Comparison of ENCODE assay signal across 10 cellular contexts in the genomic region with DNA sequence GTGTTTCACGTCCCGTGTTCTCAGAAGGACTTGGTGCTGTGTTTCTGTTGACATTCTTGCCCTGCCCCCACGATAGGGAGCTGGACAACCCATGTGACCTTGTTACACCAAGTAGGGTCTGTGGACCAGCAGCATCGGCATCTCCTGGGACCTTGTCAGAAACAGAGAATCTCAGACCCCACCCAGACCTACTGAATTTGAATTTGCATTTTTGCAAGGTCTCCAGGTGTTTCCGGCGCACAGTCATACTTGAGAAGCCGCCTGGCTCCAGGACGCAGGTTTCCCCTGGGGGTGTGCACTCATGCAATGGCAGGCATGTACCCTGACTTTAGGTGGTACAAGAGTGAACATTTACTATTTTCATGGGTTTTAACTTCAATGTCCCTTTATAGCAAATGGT.
DNase-seq lines count a peak whose midpoint lies in the region; ATAC-seq and TF ChIP-seq lines count a peak whose summit lies in the region.
"Had no signal": no experiment of that assay in that cellular context is flagged by ENCODE, and none has a peak within 500 bp of the region (broad histone marks: within the 10 kb centered on the region; RNA-seq: fewer than 3 reads in every experiment).

No MANE protein-coding gene starts in this region.

- H3K36me3 ChIP-seq in tibial nerve (no peaks in the 10 kb centered on the region), A673 (ENCODE audit: insufficient read depth, low read length, poor library complexity, severe bottlenecking) (no peaks in the 10 kb centered on the region)

- CTCF ChIA-PET in A673 (lab: Charles Lee), result no interaction called here

- no peaks in the 10 kb centered on the region for H3K27me3 Mint-ChIP-seq in stimulated activated memory B cell treated with anti-CD40 and anti-IgM and Interleukin-4, amounts not matched to agents 10 μg/mL and 1 μg/mL and 100 μg/mL, for 72 hours

- POLR2A ChIA-PET in A673 (lab: Charles Lee; ENCODE audit: low non-redundant PET), result no interaction called here

- no peak for TF ChIP-seq EP300 in tibial nerve (IDR thresholded peaks at IDR 0.05)

- H3K27ac ChIP-seq in tibial nerve, result no peak overlapping the region
- no peak overlapping the region for H3K27ac ChIP-seq in A673 (ENCODE audit: low read depth, low read length, poor library complexity, severe bottlenecking)

- TF ChIP-seq POLR2A in tibial nerve (IDR thresholded peaks at IDR 0.05), result no peak

- no peaks in the 10 kb centered on the region for H3K36me3 Mint-ChIP-seq in stimulated activated memory B cell treated with anti-CD40 and anti-IgM and Interleukin-4, amounts not matched to agents 10 μg/mL and 1 μg/mL and 100 μg/mL, for 72 hours

- H3K9me3 Mint-ChIP-seq in stimulated activated memory B cell treated with anti-CD40 and anti-IgM and Interleukin-4, amounts not matched to agents 10 μg/mL and 1 μg/mL and 100 μg/mL, for 72 hours, result no peaks in the 10 kb centered on the region
- H3K9me3 Mint-ChIP-seq: activated CD4-positive, alpha-beta T cell treated with anti-CD3 and anti-CD28 coated beads, Interleukin-2, amount 10 ng/mL, durations not matched to agents 24 days and 14 days had no signal

- no peaks in the 10 kb centered on the region for H3K4me1 ChIP-seq in tibial nerve
- H3K4me1 ChIP-seq in A673 (ENCODE audit: insufficient read depth, low read length, poor library complexity, severe bottlenecking), result no peaks in the 10 kb centered on the region

- WGBS in tibial nerve, 2 donors, result 81 to 89% methylated on average over 8 of the region's 8 CpGs

- BruUV-seq in A673 (replicated peaks; lab: Mats Ljungman, UMichigan), result no TSS peak

- DNase-seq in NCI-H345 treated with DMSO at 0.1 percent for 48 hours (lab: John Stamatoyannopoulos, UW; ENCODE audit: unreplicated experiment), result no peak
- DNase-seq in DMS153 treated with DMSO at 0.1 percent for 48 hours (lab: John Stamatoyannopoulos, UW; ENCODE audit: unreplicated experiment), result no peak
- DNase-seq in tibial nerve (ENCODE audit: low spot score in 2 of 2), result no peak
- no peak for DNase-seq in A673 (ENCODE audit: low spot score)
- DNase-seq: activated CD4-positive, alpha-beta T cell treated with anti-CD3 and anti-CD28 coated beads, Interleukin-2, amount 10 ng/mL, durations not matched to agents 24 days and 14 days; amniotic stem cell had no signal

- H3K9me3 ChIP-seq in tibial nerve (peaks cover 0 to 8% (median 0%) of the 10 kb centered on the region in 4 donors), A673 (ENCODE audit: low read depth, low read length, poor library complexity, severe bottlenecking) (no peaks in the 10 kb centered on the region)

- H3K4me1 Mint-ChIP-seq in stimulated activated memory B cell treated with anti-CD40 and anti-IgM and Interleukin-4, amounts not matched to agents 10 μg/mL and 1 μg/mL and 100 μg/mL, for 72 hours, result peaks cover 55% of the 10 kb centered on the region
- H3K4me1 Mint-ChIP-seq: activated CD4-positive, alpha-beta T cell treated with anti-CD3 and anti-CD28 coated beads, Interleukin-2, amount 10 ng/mL, durations not matched to agents 24 days and 14 days had no signal

- peak overlapping the region; percentile 89 for H3K27ac Mint-ChIP-seq in stimulated activated memory B cell treated with anti-CD40 and anti-IgM and Interleukin-4, amounts not matched to agents 10 μg/mL and 1 μg/mL and 100 μg/mL, for 72 hours
- H3K27ac Mint-ChIP-seq: activated CD4-positive, alpha-beta T cell treated with anti-CD3 and anti-CD28 coated beads, Interleukin-2, amount 10 ng/mL, durations not matched to agents 24 days and 14 days had no signal

- TF ChIP-seq CTCF in tibial nerve (IDR thresholded peaks at IDR 0.05), result no peak
- no peak for TF ChIP-seq CTCF in A673 (conservative IDR thresholded peaks at IDR 0.05; ENCODE audit: low read depth, low read length)

- peak overlapping the region; percentile 65 for H3K4me3 Mint-ChIP-seq in stimulated activated memory B cell treated with anti-CD40 and anti-IgM and Interleukin-4, amounts not matched to agents 10 μg/mL and 1 μg/mL and 100 μg/mL, for 72 hours
- H3K4me3 Mint-ChIP-seq: activated CD4-positive, alpha-beta T cell treated with anti-CD3 and anti-CD28 coated beads, Interleukin-2, amount 10 ng/mL, durations not matched to agents 24 days and 14 days had no signal

- H3K27me3 ChIP-seq in tibial nerve (peaks cover 0 to 10% of the 10 kb centered on the region in 2 donors), A673 (replicated peaks; ENCODE audit: insufficient read depth, low read depth, low read length, poor library complexity) (peaks cover 16% of the 10 kb centered on the region)

- H3K4me3 ChIP-seq in tibial nerve (no peak overlapping the region), A673 (ENCODE audit: low read depth, low read length, poor library complexity, severe bottlenecking) (no peak overlapping the region)

- intact Hi-C loops in A673 (cut with micrococcal nuclease; ENCODE audit: unreplicated experiment), result no loop called here

- ATAC-seq in GM19043 (IDR thresholded peaks at IDR 0.05; ENCODE audit: low read depth, unreplicated experiment) (peak; percentile 84), HG02588 (IDR thresholded peaks at IDR 0.05; ENCODE audit: unreplicated experiment) (peak; percentile 82), HG03457 (IDR thresholded peaks at IDR 0.05; ENCODE audit: unreplicated experiment) (peak; percentile 68)
- peak; percentile 95 for ATAC-seq in stimulated activated memory B cell treated with anti-CD40 and anti-IgM and Interleukin-4, amounts not matched to agents 10 μg/mL and 1 μg/mL and 100 μg/mL, for 72 hours
